Comparison of ENCODE assay signal across 22 cellular contexts in the genomic region with DNA sequence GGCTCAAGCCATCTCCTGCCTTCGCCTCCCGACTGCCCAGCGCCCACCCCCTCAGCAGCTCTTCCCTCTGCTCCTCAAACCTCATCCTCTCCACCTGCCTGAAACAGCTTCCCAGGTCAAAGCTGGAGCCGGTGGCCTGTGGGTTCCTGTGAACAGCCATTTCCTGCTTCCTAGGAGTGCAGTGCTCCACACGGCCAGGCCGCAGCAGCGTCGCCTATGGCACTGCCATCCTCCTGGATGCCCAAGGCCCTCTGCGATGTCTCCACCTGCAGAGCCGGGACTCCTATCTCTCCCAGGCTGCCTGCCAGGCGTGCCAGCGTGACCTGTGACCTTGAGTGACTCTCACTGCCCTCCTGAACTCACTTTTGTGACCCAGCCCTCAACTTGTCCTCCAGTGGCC. TPM values are rescaled to one million over a fixed set of nuclear protein-coding genes. Genes with fewer than 3 reads are reported as not detected.
DNase-seq lines count a peak whose midpoint lies in the region; ATAC-seq, FAIRE-seq and TF ChIP-seq lines count a peak whose summit lies in the region.
"Had no signal": no experiment of that assay in that cellular context is flagged by ENCODE, and none has a peak within 500 bp of the region (broad histone marks: within the 10 kb centered on the region; RNA-seq: fewer than 3 reads in every experiment).

No MANE protein-coding gene starts in this region.

- 72 to 77% (median 76%) methylated on average over 8 to 12 of the region's 12 CpGs for WGBS in heart left ventricle, 4 donors
- WGBS in H1 (ENCODE audit: extremely low coverage in 1 of 2, insufficient coverage in 1 of 2, insufficient read length in 1 of 2, insufficient replicate concordance in 2 of 2, low coverage in 1 of 2, low lambda C conversion rate in 2 of 2, missing lambda C conversion rate in 1 of 2), 2 experiments, result 94% methylated on average over 12 of the region's 12 CpGs; no CpG with 5 or more reads in 1 of the 2 experiments

- H3K4me3 ChIP-seq in heart left ventricle (no peak overlapping the region), H1 (ENCODE audit: extremely low read depth in 1 of 4, insufficient read depth in 2 of 4, low read depth in 3 of 4, low read length in 4 of 4) (no peak overlapping the region), mucosa of descending colon (no peak overlapping the region)

- H3K27me3 ChIP-seq in heart left ventricle (no peaks in the 10 kb centered on the region), H1 (replicated peaks in 1 of 4; ENCODE audit: control insufficient read depth in 3 of 4, extremely low read depth in 1 of 4, insufficient read depth in 3 of 4, low read length in 3 of 4) (no peaks in the 10 kb centered on the region)

- peak overlapping the region; percentile 47 for H4K91ac ChIP-seq in H1 (replicated peaks; ENCODE audit: insufficient read length, low read length)

- no peak overlapping the region for H3K23ac ChIP-seq in H1 (ENCODE audit: insufficient read length)

- TF ChIP-seq POLR2A in heart left ventricle (IDR thresholded peaks at IDR 0.05) (no peak), H1 (IDR thresholded peaks at IDR 0.05; ENCODE audit: control extremely low read depth in 1 of 2, low read depth in 2 of 2, low read length in 2 of 2) (no peak)

- H2BK15ac ChIP-seq in H1 (ENCODE audit: low read length), result no peak overlapping the region

- POLR2A ChIA-PET in H1 (lab: Charles Lee; ENCODE audit: partially characterized antibody), result interaction anchor here (1.6 kb wide), 1 partner anchor 9 kb away, joined by 8 read pairs; no protein-coding TSS in a partner anchor

- H2BK5ac ChIP-seq in H1 (ENCODE audit: low read depth, low read length), result peak overlapping the region; percentile 52; the same call in 1 of the 2 replicates

- no peak overlapping the region for H4K8ac ChIP-seq in H1 (ENCODE audit: extremely low read depth, insufficient read depth, low read length)

- ATAC-seq in left ventricle myocardium superior, result peak; percentile 33
- ATAC-seq in heart left ventricle, result no peak
- ATAC-seq in mucosa of descending colon, result peak; percentile 36
- no peak for ATAC-seq in stimulated activated effector memory CD8-positive, alpha-beta T cell treated with anti-CD3 and anti-CD28 coated beads, Interleukin-12 subunit alpha, Interleukin-12 subunit beta, amount 100 ng/mL, for 72 hours
- ATAC-seq in activated T-cell treated with anti-CD3 and anti-CD28 coated beads, Interleukin-2, amount 50 U/mL, for 4 hours, result no peak
- no peak for ATAC-seq in HG03432 (IDR thresholded peaks at IDR 0.05; ENCODE audit: unreplicated experiment)
- ATAC-seq: PC-3 had no signal

- no peak for TF ChIP-seq EP300 in H1 (IDR thresholded peaks at IDR 0.05; ENCODE audit: borderline replicate concordance in 1 of 2, low read depth in 2 of 2, low read length in 2 of 2)

- CTCF ChIA-PET in H1 (lab: Charles Lee; ENCODE audit: partially characterized antibody), result interaction anchor here (0.6 to 2.0 kb wide), 4 partner anchors 10 to 169 kb away, joined by 3 to 16 read pairs (median 8); no protein-coding TSS in a partner anchor

- H3K9me3 Mint-ChIP-seq in stimulated activated effector memory CD8-positive, alpha-beta T cell treated with anti-CD3 and anti-CD28 coated beads, Interleukin-12 subunit alpha, Interleukin-12 subunit beta, amount 100 ng/mL, for 72 hours, result no peaks in the 10 kb centered on the region
- no peaks in the 10 kb centered on the region for H3K9me3 Mint-ChIP-seq in activated T-cell treated with anti-CD3 and anti-CD28 coated beads, Interleukin-2, amount 50 U/mL, for 4 hours
- H3K9me3 Mint-ChIP-seq: HFFc6 had no signal

- no peak overlapping the region for H3K14ac ChIP-seq in H1 (ENCODE audit: insufficient read length)

- H3K79me2 ChIP-seq in H1 (ENCODE audit: control insufficient read depth in 1 of 2, insufficient read depth in 2 of 2, low read length in 2 of 2), result no peaks in the 10 kb centered on the region

- no peak overlapping the region for H2BK120ac ChIP-seq in H1 (replicated peaks; ENCODE audit: low read depth, low read length)

- H3K27ac ChIP-seq in heart left ventricle (no peak overlapping the region), H1 (ENCODE audit: low read depth, low read length) (no peak overlapping the region)
- H3K27ac ChIP-seq: 22Rv1, KMS-11, RWPE1 had no signal

- H3K36me3 ChIP-seq in heart left ventricle, result peaks cover 2 to 96% (median 82%) of the 10 kb centered on the region in 9 donors
- H3K36me3 ChIP-seq in H1 (ENCODE audit: control insufficient read depth in 2 of 4, insufficient read depth in 4 of 4, low read length in 3 of 4), result 0 out of 8 replicates have a peak, but pooled peaks cover 0 to 3% (median 1%) of the 10 kb centered on the region in 4 experiments
- no peaks in the 10 kb centered on the region for H3K36me3 ChIP-seq in mucosa of descending colon (ENCODE audit: low read depth)

- H3K4me1 ChIP-seq in heart left ventricle (peaks cover 0 to 15% (median 0%) of the 10 kb centered on the region in 12 donors), H1 (replicated peaks in 1 of 4; ENCODE audit: control insufficient read depth in 3 of 4, insufficient read depth in 4 of 4, low read length in 3 of 4) (peaks cover 3 to 28% (median 21%) of the 10 kb centered on the region in 4 experiments), mucosa of descending colon (ENCODE audit: low read depth) (no peaks in the 10 kb centered on the region)

- H3K36me3 Mint-ChIP-seq in stimulated activated effector memory CD8-positive, alpha-beta T cell treated with anti-CD3 and anti-CD28 coated beads, Interleukin-12 subunit alpha, Interleukin-12 subunit beta, amount 100 ng/mL, for 72 hours, result peaks cover 9% of the 10 kb centered on the region
- H3K36me3 Mint-ChIP-seq in activated T-cell treated with anti-CD3 and anti-CD28 coated beads, Interleukin-2, amount 50 U/mL, for 4 hours (ENCODE audit: insufficient read depth), result peaks cover 12% of the 10 kb centered on the region

- no peak overlapping the region for H3K4me2 ChIP-seq in H1 (ENCODE audit: insufficient read depth in 1 of 2, low read depth in 2 of 2, low read length in 2 of 2)
- H3K4me2 ChIP-seq: KMS-11 had no signal

- DNase-seq in left ventricle myocardium superior, result no peak
- DNase-seq in heart left ventricle, result no peak
- DNase-seq in H1 (ENCODE audit: low read depth in 1 of 2, low spot score in 2 of 2), result peak in 1 of 2 experiments; percentile 44
- no peak for DNase-seq in mucosa of descending colon
- no peak for DNase-seq in stimulated activated effector memory CD8-positive, alpha-beta T cell treated with anti-CD3 and anti-CD28 coated beads, Interleukin-12 subunit alpha, Interleukin-12 subunit beta, amount 100 ng/mL, for 72 hours (ENCODE audit: low spot score in 2 of 2)
- no peak for DNase-seq in activated T-cell treated with anti-CD3 and anti-CD28 coated beads, Interleukin-2, amount 50 U/mL, for 4 hours
- DNase-seq in amygdala (lab: John Stamatoyannopoulos, UW), result no peak
- DNase-seq: DMS 273 treated with DMSO at 0.1 percent for 48 hours, GF-D8, GOT3, HFFc6, NCI-H1048, NCI-H1436 treated with DMSO at 0.1 percent for 48 hours, NCI-H2081, NCI-H748 treated with DMSO at 0.1 percent for 48 hours, PC-3 had no signal

- H3K4ac ChIP-seq in H1 (replicated peaks; ENCODE audit: insufficient read length, low read depth, low read length), result no peak overlapping the region

- no peak overlapping the region for H2BK12ac ChIP-seq in H1 (ENCODE audit: low read depth, low read length)

- H2BK20ac ChIP-seq in H1 (ENCODE audit: low read length), result no peak overlapping the region

- H2AK5ac ChIP-seq in H1 (ENCODE audit: low read depth, low read length), result 0 out of 2 replicates have a peak overlapping the region, but pooled peaks have one; percentile 24

- no peak overlapping the region for H4K5ac ChIP-seq in H1 (ENCODE audit: insufficient read length, low read depth, low read length)

- no peaks in the 10 kb centered on the region for H3K9me3 ChIP-seq in heart left ventricle
- H3K9me3 ChIP-seq in H1 (ENCODE audit: insufficient read depth in 2 of 2, low read depth in 1 of 2, low read length in 1 of 2), result no peaks in the 10 kb centered on the region
- no peaks in the 10 kb centered on the region for H3K9me3 ChIP-seq in mucosa of descending colon

- TF ChIP-seq CTCF in heart left ventricle (IDR thresholded peaks at IDR 0.05) (no peak), H1 (IDR thresholded peaks at IDR 0.05; ENCODE audit: control extremely low read depth in 1 of 3, insufficient read depth in 1 of 3, low read depth in 1 of 3, low read length in 3 of 3) (no peak), mucosa of descending colon (IDR thresholded peaks at IDR 0.05) (no peak)

- no peak for FAIRE-seq in H1 (lab: Jason Lieb, UNC)
- FAIRE-seq: GM12891, GM18507 had no signal

- no peak overlapping the region for H3K18ac ChIP-seq in H1 (ENCODE audit: extremely low read depth, low read length)

- no peak overlapping the region for H3K56ac ChIP-seq in H1 (replicated peaks; ENCODE audit: insufficient read length, low read depth, low read length)

- H3K27ac Mint-ChIP-seq in stimulated activated effector memory CD8-positive, alpha-beta T cell treated with anti-CD3 and anti-CD28 coated beads, Interleukin-12 subunit alpha, Interleukin-12 subunit beta, amount 100 ng/mL, for 72 hours, result peak overlapping the region; percentile 72
- H3K27ac Mint-ChIP-seq: HFFc6 had no signal

- intact Hi-C loops in left ventricle myocardium superior (cut with micrococcal nuclease), result no loop called here
- intact Hi-C loops in heart left ventricle (cut with DNase I), result loop anchor here in 2 of 10 donors (5.0 to 10.0 kb wide), 2 partner anchors 39 to 53 kb away; no protein-coding TSS in a partner anchor
- intact Hi-C loops in mucosa of descending colon (cut with DNase I, micrococcal nuclease), result no loop called here

- TF ChIP-seq RAD21 in H1 (IDR thresholded peaks at IDR 0.05 in 1 of 2, conservative IDR thresholded peaks at IDR 0.05 in 1 of 2; ENCODE audit: low read depth in 2 of 2, low read length in 2 of 2), result no peak

- H4K20me1 ChIP-seq in H1 (replicated peaks in 1 of 2; ENCODE audit: control insufficient read depth in 1 of 2, insufficient read depth in 2 of 2, low read length in 2 of 2), result no peaks in the 10 kb centered on the region

- H3K4me3 Mint-ChIP-seq in stimulated activated effector memory CD8-positive, alpha-beta T cell treated with anti-CD3 and anti-CD28 coated beads, Interleukin-12 subunit alpha, Interleukin-12 subunit beta, amount 100 ng/mL, for 72 hours, result no peak overlapping the region
- H3K4me3 Mint-ChIP-seq in activated T-cell treated with anti-CD3 and anti-CD28 coated beads, Interleukin-2, amount 50 U/mL, for 4 hours, result no peak overlapping the region
- H3K4me3 Mint-ChIP-seq: HFFc6 had no signal

- no peak overlapping the region for H3K9ac ChIP-seq in H1 (replicated peaks in 1 of 4; ENCODE audit: extremely low read depth in 1 of 4, low read depth in 3 of 4, low read length in 3 of 4)
- H3K9ac ChIP-seq: KMS-11 had no signal

- H3K23me2 ChIP-seq in H1 (ENCODE audit: low read depth, low read length), result no peaks in the 10 kb centered on the region

- no peaks in the 10 kb centered on the region for H3K79me1 ChIP-seq in H1 (ENCODE audit: low read depth, low read length)

- no peaks in the 10 kb centered on the region for H3K27me3 Mint-ChIP-seq in activated T-cell treated with anti-CD3 and anti-CD28 coated beads, Interleukin-2, amount 50 U/mL, for 4 hours (ENCODE audit: low read depth)

- H3K4me1 Mint-ChIP-seq in stimulated activated effector memory CD8-positive, alpha-beta T cell treated with anti-CD3 and anti-CD28 coated beads, Interleukin-12 subunit alpha, Interleukin-12 subunit beta, amount 100 ng/mL, for 72 hours, result no peaks in the 10 kb centered on the region
- H3K4me1 Mint-ChIP-seq in activated T-cell treated with anti-CD3 and anti-CD28 coated beads, Interleukin-2, amount 50 U/mL, for 4 hours (ENCODE audit: low read depth), result no peaks in the 10 kb centered on the region

- H2AFZ ChIP-seq in H1 (ENCODE audit: low read length), result no peak overlapping the region

RNA-seq across cellular contexts. Expression of gene PPM1F, which starts 24.6 kb away (rescaled TPM):
- 18.5 TPM for total RNA-seq in left ventricle myocardium superior
- 10 to 100 TPM; 13.9 to 51.1 (median 21.1) TPM for total RNA-seq in heart left ventricle
- 10 to 100 TPM; 12.1 to 19.3 TPM for polyA plus RNA-seq in heart left ventricle
- total RNA-seq in H1 (2021; fragmentation: NEBNext Ultra II Directional; extraction: Animal tissue kit (Norgen Biotek cat#: 25700)), result 21.9 and 22.8 TPM in 2 replicates
- 12.4 and 17.7 TPM in 2 replicates for polyA plus RNA-seq in H1 (2011; rRNA removed)
- polyA plus RNA-seq in H1 (2011; cell fraction: cytosol; rRNA removed), result 16.1 TPM
- 29.8 TPM for polyA plus RNA-seq in H1 (2011; cell fraction: nucleus; rRNA removed)
- 10.6 to 14.5 TPM (median 13.2 TPM) in 4 replicates for polyA plus RNA-seq in H1 (2012, experiment 1 of 2)
- 12.1 TPM for polyA plus RNA-seq in H1 (2012, experiment 2 of 2)
- 13.9 TPM for polyA plus RNA-seq in H1 (2013, experiment 1 of 2)
- 12.0 TPM for polyA plus RNA-seq in H1 (2013, experiment 2 of 2)
- polyA minus RNA-seq in H1 (2011; rRNA and poly(A)+ RNA removed), result 7.1 and 10.5 TPM in 2 replicates
- polyA minus RNA-seq in H1 (2011; cell fraction: cytosol; rRNA and poly(A)+ RNA removed), result 9.5 TPM
- 7.6 TPM for polyA minus RNA-seq in H1 (2011; cell fraction: nucleus; rRNA and poly(A)+ RNA removed)
- 10 to 100 TPM; 10.5 to 27.5 (median 14.8) TPM for total RNA-seq in mucosa of descending colon
- total RNA-seq in activated T-cell treated with anti-CD3 and anti-CD28 coated beads, Interleukin-2, amount 50 U/mL, for 4 hours, result 10 to 100 TPM; 28.2 to 36.8 (median 30.8) TPM

RNA-seq across cellular contexts. Expression of gene TOP3B, which starts 54.5 kb away (rescaled TPM):
- total RNA-seq in left ventricle myocardium superior, result 13.1 TPM
- 10 to 100 TPM in 7 of 9 donors, 1 to 10 TPM in 2; 9.6 to 12.9 (median 11.2) TPM for total RNA-seq in heart left ventricle
- polyA plus RNA-seq in heart left ventricle, result 1 to 10 TPM; 9.5 to 9.9 TPM
- 49.3 and 52.8 TPM in 2 replicates for total RNA-seq in H1 (2021; fragmentation: NEBNext Ultra II Directional; extraction: Animal tissue kit (Norgen Biotek cat#: 25700))
- 30.4 and 45.6 TPM in 2 replicates for polyA plus RNA-seq in H1 (2011; rRNA removed)
- 34.6 TPM for polyA plus RNA-seq in H1 (2011; cell fraction: cytosol; rRNA removed)
- 149 TPM for polyA plus RNA-seq in H1 (2011; cell fraction: nucleus; rRNA removed)
- polyA plus RNA-seq in H1 (2012, experiment 1 of 2), result 42.4 to 52.2 TPM (median 45.4 TPM) in 4 replicates
- 33.2 TPM for polyA plus RNA-seq in H1 (2012, experiment 2 of 2)
- 34.1 TPM for polyA plus RNA-seq in H1 (2013, experiment 1 of 2)
- 28.9 TPM for polyA plus RNA-seq in H1 (2013, experiment 2 of 2)
- polyA minus RNA-seq in H1 (2011; rRNA and poly(A)+ RNA removed), result 28.2 and 37.9 TPM in 2 replicates
- polyA minus RNA-seq in H1 (2011; cell fraction: cytosol; rRNA and poly(A)+ RNA removed), result 20.9 TPM
- 89.8 TPM for polyA minus RNA-seq in H1 (2011; cell fraction: nucleus; rRNA and poly(A)+ RNA removed)
- 10 to 100 TPM; 30.4 to 40.0 (median 38.3) TPM for total RNA-seq in mucosa of descending colon
- total RNA-seq in activated T-cell treated with anti-CD3 and anti-CD28 coated beads, Interleukin-2, amount 50 U/mL, for 4 hours, result 10 to 100 TPM; 39.3 to 45.2 (median 41.3) TPM

Comparison
In these comparisons a context has a peak if more than half of its experiments do, and no peak if none do; other contexts are left out.
1. ATAC-seq: peak in left ventricle myocardium superior (single experiment) and mucosa of descending colon (single experiment); none in heart left ventricle (0 of 4), stimulated activated effector memory CD8-positive, alpha-beta T cell treated with anti-CD3 and anti-CD28 coated beads, Interleukin-12 subunit alpha, Interleukin-12 subunit beta, amount 100 ng/mL, for 72 hours (single experiment), activated T-cell treated with anti-CD3 and anti-CD28 coated beads, Interleukin-2, amount 50 U/mL, for 4 hours (0 of 2) and HG03432 (single experiment).